13 cellular contexts compared by ENCODE assay signal in genomic region chr17:69450857-69451410, GRCh38. TPM values are rescaled to one million over a fixed set of nuclear protein-coding genes. Genes with fewer than 3 reads are reported as not detected.
A peak's percentile ranks its signal among the peaks of the same experiment; 100 is the strongest.
DNase-seq lines count a peak whose midpoint lies in the region; ATAC-seq lines count a peak whose summit lies in the region.
"Had no signal": no experiment of that assay in that cellular context is flagged by ENCODE, and none has a peak within 500 bp of the region (broad histone marks: within the 10 kb centered on the region; RNA-seq: fewer than 3 reads in every experiment).

No MANE protein-coding gene starts in this region.

- DNase-seq in NCI-H187 (lab: John Stamatoyannopoulos, UW) (no peak), Karpas-422 (no peak)
- DNase-seq: activated naive CD8-positive, alpha-beta T cell treated with anti-CD3 and anti-CD28 coated beads, Interleukin-2, amount 50 U/mL, for 24 hours; Caco-2; foreskin keratinocyte; NCI-H446 had no signal

- H3K4me1 Mint-ChIP-seq in IgD-negative memory B cell, result peaks cover 23 to 37% (median 31%) of the 10 kb centered on the region in 3 donors

- H3K36me3 Mint-ChIP-seq in IgD-negative memory B cell, result no peaks in the 10 kb centered on the region

- H3K27me3 ChIP-seq in BLaER1 treated with 17β-estradiol and CSF1 and Interleukin-3, amounts not matched to agents 10 nM and 100 nM, result peaks cover 0 to 6% (median 0%) of the 10 kb centered on the region in 11 experiments; a peak in 1 of 22 replicates
- H3K27me3 ChIP-seq in iPS-18a (ENCODE audit: control insufficient read depth, insufficient read depth, low read length) (no peaks in the 10 kb centered on the region), Karpas-422 (ENCODE audit: low read length) (no peaks in the 10 kb centered on the region)
- H3K27me3 ChIP-seq: foreskin keratinocyte had no signal

- no peaks in the 10 kb centered on the region for H3K9me3 Mint-ChIP-seq in IgD-negative memory B cell
- H3K9me3 Mint-ChIP-seq: activated naive CD8-positive, alpha-beta T cell treated with anti-CD3 and anti-CD28 coated beads, Interleukin-2, amount 50 U/mL, for 24 hours had no signal

- no peak overlapping the region for H3K4me3 ChIP-seq in BLaER1 treated with 17β-estradiol and CSF1 and Interleukin-3, amounts not matched to agents 10 nM and 100 nM
- H3K4me3 ChIP-seq in iPS-18a (ENCODE audit: low read length) (no peak overlapping the region), Karpas-422 (ENCODE audit: low read length) (no peak overlapping the region)
- H3K4me3 ChIP-seq: coronary artery had no signal

- H4K20me1 ChIP-seq in BLaER1 treated with 17β-estradiol and CSF1 and Interleukin-3, amounts not matched to agents 10 nM and 100 nM, result peaks cover 0 to 7% (median 0%) of the 10 kb centered on the region in 11 experiments; a peak in 1 of 22 replicates
- peaks cover 5% of the 10 kb centered on the region; the same call in 1 of the 2 replicates for H4K20me1 ChIP-seq in Karpas-422 (ENCODE audit: insufficient read depth, low read depth, low read length)

- no peak overlapping the region for H3K9ac ChIP-seq in BLaER1 treated with 17β-estradiol and CSF1 and Interleukin-3, amounts not matched to agents 10 nM and 100 nM
- H3K9ac ChIP-seq in iPS-18a (ENCODE audit: low read length) (no peak overlapping the region), Karpas-422 (ENCODE audit: low read length) (no peak overlapping the region)

- peak overlapping the region in 3 of 4 donors; percentile 17 to 70 (median 65) for H3K4me3 Mint-ChIP-seq in IgD-negative memory B cell
- H3K4me3 Mint-ChIP-seq: activated naive CD8-positive, alpha-beta T cell treated with anti-CD3 and anti-CD28 coated beads, Interleukin-2, amount 50 U/mL, for 24 hours had no signal

- peaks cover 13 to 61% (median 50%) of the 10 kb centered on the region in 10 experiments for H3K4me1 ChIP-seq in BLaER1 treated with 17β-estradiol and CSF1 and Interleukin-3, amounts not matched to agents 10 nM and 100 nM
- H3K4me1 ChIP-seq in iPS-18a (ENCODE audit: control insufficient read depth, low read depth, low read length), result peaks cover 46% of the 10 kb centered on the region
- peaks cover 13% of the 10 kb centered on the region for H3K4me1 ChIP-seq in Karpas-422 (ENCODE audit: low read length)
- H3K4me1 ChIP-seq: Caco-2, foreskin keratinocyte had no signal

- H3K27me3 Mint-ChIP-seq in IgD-negative memory B cell, result no peaks in the 10 kb centered on the region
- H3K27me3 Mint-ChIP-seq: activated naive CD8-positive, alpha-beta T cell treated with anti-CD3 and anti-CD28 coated beads, Interleukin-2, amount 50 U/mL, for 24 hours had no signal

- H3K27ac ChIP-seq in BLaER1 treated with 17β-estradiol and CSF1 and Interleukin-3, amounts not matched to agents 10 nM and 100 nM, result no peak overlapping the region
- H3K27ac ChIP-seq in iPS-18a (ENCODE audit: low read length) (peak overlapping the region; percentile 8), Karpas-422 (ENCODE audit: low read length) (no peak overlapping the region)
- H3K27ac ChIP-seq: coronary artery, foreskin keratinocyte had no signal

- ATAC-seq in GM21717 (IDR thresholded peaks at IDR 0.05; ENCODE audit: unreplicated experiment), result peak; percentile 18
- ATAC-seq in activated CD4-positive, CD25-positive, alpha-beta regulatory T cell treated with anti-CD3 and anti-CD28 coated beads, Interleukin-2, amount 50 U/mL, for 24 hours, result no peak
- ATAC-seq in GM18520 (IDR thresholded peaks at IDR 0.05; ENCODE audit: unreplicated experiment), result no peak
- ATAC-seq: activated naive CD8-positive, alpha-beta T cell treated with anti-CD3 and anti-CD28 coated beads, Interleukin-2, amount 50 U/mL, for 24 hours; foreskin keratinocyte had no signal

- no peaks in the 10 kb centered on the region for H3K79me2 ChIP-seq in Karpas-422 (ENCODE audit: low read length)

- no peaks in the 10 kb centered on the region for H3K9me2 ChIP-seq in Karpas-422 (replicated peaks; ENCODE audit: insufficient read depth, low read length)

- H3K27ac Mint-ChIP-seq in IgD-negative memory B cell, result peak overlapping the region in 2 of 3 donors; percentile 4 to 26
- H3K27ac Mint-ChIP-seq: activated naive CD8-positive, alpha-beta T cell treated with anti-CD3 and anti-CD28 coated beads, Interleukin-2, amount 50 U/mL, for 24 hours had no signal

- H3K36me3 ChIP-seq in BLaER1 treated with 17β-estradiol and CSF1 and Interleukin-3, amounts not matched to agents 10 nM and 100 nM, result no peaks in the 10 kb centered on the region
- H3K36me3 ChIP-seq in iPS-18a (ENCODE audit: control insufficient read depth, low read depth, low read length), result no peaks in the 10 kb centered on the region
- H3K36me3 ChIP-seq in Karpas-422 (ENCODE audit: insufficient read depth, low read length), result no peaks in the 10 kb centered on the region

- H3K4me2 ChIP-seq in BLaER1 treated with 17β-estradiol and CSF1 and Interleukin-3, amounts not matched to agents 10 nM and 100 nM, result peak overlapping the region in 9 of 11 experiments; percentile 13 to 85 (median 60); a peak in 17 of 22 replicates
- no peak overlapping the region for H3K4me2 ChIP-seq in Karpas-422 (ENCODE audit: low read depth, low read length, poor library complexity, severe bottlenecking)

- H3K9me3 ChIP-seq in BLaER1 treated with 17β-estradiol and CSF1 and Interleukin-3, amounts not matched to agents 10 nM and 100 nM (replicated peaks in 1 of 11), result peaks cover 0 to 11% (median 0%) of the 10 kb centered on the region in 11 experiments; a peak in 7 of 22 replicates
- H3K9me3 ChIP-seq in iPS-18a (ENCODE audit: control insufficient read depth, low read depth, low read length) (no peaks in the 10 kb centered on the region), Karpas-422 (ENCODE audit: low read length) (no peaks in the 10 kb centered on the region)
- H3K9me3 ChIP-seq: Caco-2 had no signal

- H2AFZ ChIP-seq in Karpas-422 (ENCODE audit: low read length), result no peak overlapping the region

RNA-seq across cellular contexts. Expression of gene MAP2K6, which starts 36.4 kb away (rescaled TPM):
- polyA plus RNA-seq in IgD-negative memory B cell, result 7.5 TPM
- 95.6 and 106 TPM in 2 replicates for total RNA-seq in Karpas-422 (2014; rRNA removed; shearing (Covaris generic); ENCODE audit: low replicate concordance)
